Comparison of ENCODE assay signal across 8 cellular contexts in the genomic region with DNA sequence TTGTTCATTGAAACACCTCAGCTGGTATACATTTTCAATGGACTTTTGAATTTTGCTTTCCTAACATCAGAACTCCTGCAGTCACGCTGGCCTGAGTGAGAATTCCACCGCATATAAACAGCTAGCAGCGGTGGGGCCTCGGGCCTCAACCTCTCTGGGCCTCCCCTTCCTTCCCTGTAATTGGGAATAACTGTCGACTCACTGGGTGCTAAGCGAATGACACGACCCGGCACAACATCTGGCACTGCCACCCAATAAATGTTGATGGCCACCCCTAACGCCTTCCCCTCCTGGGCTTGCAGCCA. TPM values are rescaled to one million over a fixed set of nuclear protein-coding genes. Genes with fewer than 3 reads are reported as not detected.
DNase-seq lines count a peak whose midpoint lies in the region; ATAC-seq and TF ChIP-seq lines count a peak whose summit lies in the region.

No MANE protein-coding gene starts in this region.

- H3K4me3 ChIP-seq in body of pancreas = peak overlapping the region; percentile 73 to 75
- peak overlapping the region; percentile 38 to 72 (median 71) for H3K4me3 ChIP-seq in liver (ENCODE audit: low read depth in 1 of 3, low read length in 3 of 3)
- H3K4me3 ChIP-seq in upper lobe of left lung = peak overlapping the region; percentile 58 to 89 (median 84)

- TF ChIP-seq CTCF in body of pancreas (IDR thresholded peaks at IDR 0.05) = no peak
- no peak for TF ChIP-seq CTCF in liver (IDR thresholded peaks at IDR 0.05; ENCODE audit: low read depth, low read length, missing input control)
- no peak for TF ChIP-seq CTCF in upper lobe of left lung (IDR thresholded peaks at IDR 0.05)

- peak overlapping the region; percentile 45 to 82 for H3K9ac ChIP-seq in liver (ENCODE audit: low read depth in 1 of 2, low read length in 2 of 2)

- POLR2A ChIA-PET in HEK293T (lab: Yijun Ruan, JAX) = interaction anchor here (1.3 kb wide), 1 partner anchor 13 kb away, joined by 3 read pairs; no protein-coding TSS in a partner anchor

- H3K27me3 Mint-ChIP-seq in activated T-cell treated with anti-CD3 and anti-CD28 coated beads, Interleukin-2, amount 50 U/mL, for 72 hours (ENCODE audit: low read depth) = no peaks in the 10 kb centered on the region

- intact Hi-C loops in body of pancreas (cut with DNase I) = no loop called here

- H3K27me3 ChIP-seq in body of pancreas (no peaks in the 10 kb centered on the region), liver (ENCODE audit: control insufficient read depth in 4 of 4, insufficient read depth in 4 of 4, low read length in 3 of 4) (no peaks in the 10 kb centered on the region), upper lobe of left lung (no peaks in the 10 kb centered on the region)

- no peak for TF ChIP-seq EP300 in upper lobe of left lung (IDR thresholded peaks at IDR 0.05)

- H3K9me3 Mint-ChIP-seq in activated T-cell treated with anti-CD3 and anti-CD28 coated beads, Interleukin-2, amount 50 U/mL, for 72 hours = no peaks in the 10 kb centered on the region

- peak overlapping the region; percentile 98 for H3K27ac Mint-ChIP-seq in activated T-cell treated with anti-CD3 and anti-CD28 coated beads, Interleukin-2, amount 50 U/mL, for 72 hours

- no peak for TF ChIP-seq RAD21 in liver (IDR thresholded peaks at IDR 0.05)

- H3K9me3 ChIP-seq in body of pancreas (no peaks in the 10 kb centered on the region), liver (ENCODE audit: control insufficient read depth in 4 of 4, low read length in 3 of 4) (no peaks in the 10 kb centered on the region), upper lobe of left lung (no peaks in the 10 kb centered on the region)

- H3K4me3 Mint-ChIP-seq in activated T-cell treated with anti-CD3 and anti-CD28 coated beads, Interleukin-2, amount 50 U/mL, for 72 hours = peak overlapping the region; percentile 97 to 99

- TF ChIP-seq POLR2A in body of pancreas (IDR thresholded peaks at IDR 0.05) (no peak), upper lobe of left lung (IDR thresholded peaks at IDR 0.05) (no peak)

- ATAC-seq in activated T-cell treated with anti-CD3 and anti-CD28 coated beads, Interleukin-2, amount 50 U/mL, for 72 hours (replicated peaks in 1 of 2) = no peak
- no peak for ATAC-seq in body of pancreas
- peak in 1 of 2 donors; percentile 3 for ATAC-seq in upper lobe of left lung (ENCODE audit: low FRiP score in 2 of 2)

- peaks cover 0 to 11% of the 10 kb centered on the region in 2 donors for H3K36me3 Mint-ChIP-seq in activated T-cell treated with anti-CD3 and anti-CD28 coated beads, Interleukin-2, amount 50 U/mL, for 72 hours (ENCODE audit: insufficient read depth in 2 of 2)

- H3K36me3 ChIP-seq in body of pancreas (replicated peaks in 1 of 2; ENCODE audit: insufficient read depth in 1 of 2, low read depth in 2 of 2) (peaks cover 0 to 11% of the 10 kb centered on the region in 2 donors), liver (ENCODE audit: control insufficient read depth in 4 of 4, insufficient read depth in 3 of 4, low read depth in 1 of 4, low read length in 3 of 4) (peaks cover 2 to 20% (median 8%) of the 10 kb centered on the region in 4 donors), upper lobe of left lung (peaks cover 10 to 31% (median 26%) of the 10 kb centered on the region in 4 donors)

- H3K4me1 ChIP-seq in body of pancreas (peaks cover 11% of the 10 kb centered on the region), liver (ENCODE audit: control insufficient read depth in 4 of 4, insufficient read depth in 4 of 4, low read length in 3 of 4) (peaks cover 2 to 11% (median 7%) of the 10 kb centered on the region in 4 donors), upper lobe of left lung (peaks cover 7 to 11% (median 10%) of the 10 kb centered on the region in 4 donors)

- 3 to 7% methylated on average over 8 to 9 of the region's 9 CpGs for WGBS in body of pancreas, 2 donors
- WGBS in liver = 5% methylated on average over 9 of the region's 9 CpGs
- 9 to 13% methylated on average over 9 of the region's 9 CpGs for WGBS in upper lobe of left lung, 2 donors

- no peak for DNase-seq in activated T-cell treated with anti-CD3 and anti-CD28 coated beads, Interleukin-2, amount 50 U/mL, for 72 hours
- DNase-seq in activated T-cell treated with anti-CD3 and anti-CD28 coated beads, Interleukin-2, amount 50 U/mL, for 1 hour = no peak
- DNase-seq in body of pancreas (no peak), upper lobe of left lung (no peak), HEK293T (ENCODE audit: extremely low spot score) (no peak), NCI-H82 (lab: John Stamatoyannopoulos, UW) (no peak)
- no peak for DNase-seq in stimulated activated naive CD4-positive, alpha-beta T cell treated with Interleukin-2 at 50 U/mL for 16 hours (lab: John Stamatoyannopoulos, UW)

- CTCF ChIA-PET in HEK293T (lab: Yijun Ruan, JAX) = no interaction called here

- H3K27ac ChIP-seq in body of pancreas (peak overlapping the region; percentile 74 to 83 (median 81)), liver (ENCODE audit: low read depth in 1 of 2, low read length in 2 of 2) (peak overlapping the region; percentile 76 to 84), upper lobe of left lung (peak overlapping the region; percentile 89 to 95 (median 92))

- peaks cover 13% of the 10 kb centered on the region for H3K4me1 Mint-ChIP-seq in activated T-cell treated with anti-CD3 and anti-CD28 coated beads, Interleukin-2, amount 50 U/mL, for 72 hours (ENCODE audit: low read depth)

TF ChIP-seq in liver, 16 proteins besides CTCF, POLR2A, EP300 and RAD21 (continues in another document):
- TF ChIP-seq EGR1 (IDR thresholded peaks at IDR 0.05; ENCODE audit: low read depth in 2 of 2) (no peak), SP1 (IDR thresholded peaks at IDR 0.05) (no peak), JUND (IDR thresholded peaks at IDR 0.05) (no peak), TAF1 (conservative IDR thresholded peaks at IDR 0.05) (no peak), FOXA2 (IDR thresholded peaks at IDR 0.05) (no peak), HNF4G (IDR thresholded peaks at IDR 0.05) (no peak)

TF ChIP-seq in HEK293T, 16 proteins besides CTCF, POLR2A, EP300 and RAD21:
- TF ChIP-seq LEF1 (IDR thresholded peaks at IDR 0.05; ENCODE audit: borderline replicate concordance) (no peak), SP1 (IDR thresholded peaks at IDR 0.05) (no peak), HDGF (IDR thresholded peaks at IDR 0.05; ENCODE audit: borderline replicate concordance) (no peak), L3MBTL2 (conservative IDR thresholded peaks at IDR 0.05) (no peak), ZNF384 (IDR thresholded peaks at IDR 0.05) (no peak), FOXA1 (IDR thresholded peaks at IDR 0.05) (no peak), SUZ12 (IDR thresholded peaks at IDR 0.05) (no peak), NFRKB (IDR thresholded peaks at IDR 0.05) (no peak), CTBP1 (IDR thresholded peaks at IDR 0.05; ENCODE audit: borderline replicate concordance) (no peak), ELF4 (IDR thresholded peaks at IDR 0.05) (no peak), ARNT (IDR thresholded peaks at IDR 0.05) (no peak)
- TF ChIP-seq, protein P1, sequence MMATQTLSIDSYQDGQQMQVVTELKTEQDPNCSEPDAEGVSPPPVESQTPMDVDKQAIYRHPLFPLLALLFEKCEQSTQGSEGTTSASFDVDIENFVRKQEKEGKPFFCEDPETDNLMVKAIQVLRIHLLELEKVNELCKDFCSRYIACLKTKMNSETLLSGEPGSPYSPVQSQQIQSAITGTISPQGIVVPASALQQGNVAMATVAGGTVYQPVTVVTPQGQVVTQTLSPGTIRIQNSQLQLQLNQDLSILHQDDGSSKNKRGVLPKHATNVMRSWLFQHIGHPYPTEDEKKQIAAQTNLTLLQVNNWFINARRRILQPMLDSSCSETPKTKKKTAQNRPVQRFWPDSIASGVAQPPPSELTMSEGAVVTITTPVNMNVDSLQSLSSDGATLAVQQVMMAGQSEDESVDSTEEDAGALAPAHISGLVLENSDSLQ (IDR thresholded peaks at IDR 0.05) = no peak

RNA-seq across cellular contexts. Expression of a gene that starts 0.7 kb away (rescaled TPM):
- total RNA-seq in activated T-cell treated with anti-CD3 and anti-CD28 coated beads, Interleukin-2, amount 50 U/mL, for 72 hours = 10 to 100 TPM; 42.3 to 43.2 TPM
- total RNA-seq in body of pancreas (10 to 100 TPM; 17.9 to 30.7 TPM), liver (10 to 100 TPM; 21.8 to 45.0 TPM), upper lobe of left lung (10 to 100 TPM; 26.2 to 46.1 (median 37.9) TPM)
- 10 to 100 TPM; 18.2 to 38.1 TPM for polyA plus RNA-seq in liver

RNA-seq across cellular contexts. Expression of a gene that starts 19.5 kb away (rescaled TPM):
- 10 to 100 TPM; 12.9 to 13.3 TPM for total RNA-seq in activated T-cell treated with anti-CD3 and anti-CD28 coated beads, Interleukin-2, amount 50 U/mL, for 72 hours
- total RNA-seq in body of pancreas = 100 to 1,000 TPM in 1 of 2 donors, 10 to 100 TPM in 1; 41.5 to 103 TPM
- total RNA-seq in liver = 10 to 100 TPM; 12.4 to 24.8 TPM
- polyA plus RNA-seq in liver = 10 to 100 TPM in 1 of 2 donors, 1 to 10 TPM in 1; 7.1 to 26.7 TPM
- total RNA-seq in upper lobe of left lung = 100 to 1,000 TPM in 1 of 6 donors, 10 to 100 TPM in 5; 42.3 to 147 (median 51.6) TPM
